8 cellular contexts compared by ENCODE assay signal in the genomic region with DNA sequence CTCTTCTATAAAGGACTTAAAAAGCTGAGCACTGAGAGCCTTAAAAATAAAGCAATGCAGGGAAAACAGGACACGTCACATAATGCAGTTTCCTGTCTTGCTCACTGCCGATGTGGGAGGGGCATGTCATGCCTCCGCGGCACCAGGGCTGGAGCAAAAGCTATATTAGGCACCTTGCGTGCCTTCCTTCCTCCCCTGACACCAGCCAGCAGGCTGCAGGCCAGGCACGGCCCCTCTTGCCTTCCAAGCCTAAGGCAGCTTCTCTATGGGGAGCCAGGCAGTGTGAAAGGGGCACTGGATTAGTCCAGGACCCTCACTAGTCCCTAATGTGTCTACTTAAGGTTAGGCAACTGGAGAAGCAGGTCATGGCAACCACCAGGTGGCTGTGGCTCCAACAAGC. TPM values are rescaled to one million over a fixed set of nuclear protein-coding genes. Genes with fewer than 3 reads are reported as not detected.
DNase-seq lines count a peak whose midpoint lies in the region; ATAC-seq and TF ChIP-seq lines count a peak whose summit lies in the region.

No MANE protein-coding gene starts in this region.

- H3K27ac ChIP-seq in fibroblast of lung (ENCODE audit: insufficient read depth, low read length), result no peak overlapping the region
- peak overlapping the region in 5 of 8 donors; percentile 33 to 75 (median 48) for H3K27ac ChIP-seq in spleen

- peaks cover 6% of the 10 kb centered on the region for H3K4me1 ChIP-seq in fibroblast of lung (ENCODE audit: control insufficient read depth, extremely low read depth, insufficient read depth, low read length)
- H3K4me1 ChIP-seq in spleen, result peaks cover 0 to 48% (median 23%) of the 10 kb centered on the region in 6 donors

- H3K4me3 ChIP-seq in fibroblast of lung (replicated peaks in 1 of 4; ENCODE audit: control extremely low read depth in 1 of 4, insufficient read depth in 1 of 4, low read depth in 3 of 4, low read length in 4 of 4) (no peak overlapping the region), spleen (peak overlapping the region in 1 of 8 donors; percentile 11)

- 0 to 8% (median 6%) methylated on average over 5 to 6 of the region's 6 CpGs for WGBS in spleen, 5 donors

- no peaks in the 10 kb centered on the region for H3K27me3 ChIP-seq in fibroblast of lung (ENCODE audit: control insufficient read depth, insufficient read depth, low read length)
- H3K27me3 ChIP-seq in spleen (replicated peaks in 1 of 7), result no peaks in the 10 kb centered on the region

- ATAC-seq in GM18505 (IDR thresholded peaks at IDR 0.05; ENCODE audit: unreplicated experiment) (no peak), HG03064 (IDR thresholded peaks at IDR 0.05; ENCODE audit: low read depth, unreplicated experiment) (peak; percentile 68)

- H3K79me2 ChIP-seq in fibroblast of lung (ENCODE audit: control insufficient read depth, insufficient read depth, low read length), result no peaks in the 10 kb centered on the region

- TF ChIP-seq POLR2A in GM18505 (IDR thresholded peaks at IDR 0.05; ENCODE audit: borderline replicate concordance, extremely low read depth, insufficient read depth, insufficient read length) (peak; percentile 57), spleen (IDR thresholded peaks at IDR 0.05) (no peak)

- peak overlapping the region; percentile 17 for H2AFZ ChIP-seq in fibroblast of lung (ENCODE audit: low read length)

- no peaks in the 10 kb centered on the region for H3K36me3 ChIP-seq in fibroblast of lung (ENCODE audit: control insufficient read depth, insufficient read depth, low read length)
- H3K36me3 ChIP-seq in spleen, result no peaks in the 10 kb centered on the region

- no peak overlapping the region for H3K9ac ChIP-seq in fibroblast of lung (ENCODE audit: insufficient read depth, low read length)

- H3K4me2 ChIP-seq in fibroblast of lung (ENCODE audit: extremely low read depth, insufficient read depth, low read length), result no peak overlapping the region

- H3K9me3 ChIP-seq in fibroblast of lung (ENCODE audit: control insufficient read depth, insufficient read depth, low read depth, low read length) (no peaks in the 10 kb centered on the region), spleen (no peaks in the 10 kb centered on the region)

- DNase-seq in activated CD4-positive, alpha-beta T cell treated with anti-CD3 and anti-CD28 coated beads for 4 hours, result peak; percentile 41 to 44
- no peak for DNase-seq in fibroblast of lung (ENCODE audit: low read depth in 2 of 2)
- peak; percentile 87 for DNase-seq in spleen
- no peak for DNase-seq in NCI-H1694 treated with DMSO at 0.1 percent for 48 hours (lab: John Stamatoyannopoulos, UW)
- DNase-seq in epidermal melanocyte (ENCODE audit: insufficient read length, low spot score), result no peak
- DNase-seq in NCI-H1436 (lab: John Stamatoyannopoulos, UW), result no peak

- intact Hi-C loops in spleen (cut with DNase I; ENCODE audit: low total_unique reads), result no loop called here

- no peaks in the 10 kb centered on the region for H4K20me1 ChIP-seq in fibroblast of lung (ENCODE audit: control insufficient read depth, extremely low read depth, insufficient read depth, low read length)

- no peak for TF ChIP-seq CTCF in fibroblast of lung (conservative IDR thresholded peaks at IDR 0.05 in 1 of 2, IDR thresholded peaks at IDR 0.05 in 1 of 2; ENCODE audit: low read depth in 1 of 2, low read length in 2 of 2)
- no peak for TF ChIP-seq CTCF in spleen (IDR thresholded peaks at IDR 0.05 in 8 of 11, conservative IDR thresholded peaks at IDR 0.05 in 3 of 11)

RNA-seq across cellular contexts. Expression of a gene that starts 26.3 kb away (rescaled TPM):
- total RNA-seq in fibroblast of lung (19.5 and 23.6 TPM in 2 replicates), spleen (10 to 100 TPM; 16.4 to 42.5 (median 23.6) TPM)
- polyA plus RNA-seq in fibroblast of lung (51.9 and 55.2 TPM in 2 replicates), spleen (10 to 100 TPM; 24.5 to 36.6 (median 34.5) TPM)
- polyA plus RNA-seq in fibroblast of lung (2012), result 37.6 and 38.9 TPM in 2 replicates
- 47.3 and 79.4 TPM in 2 replicates for polyA minus RNA-seq in fibroblast of lung (ENCODE audit: low replicate concordance)

RNA-seq across cellular contexts. Expression of a gene that starts 30.3 kb away (rescaled TPM):
- total RNA-seq in fibroblast of lung, result 37.5 and 47.1 TPM in 2 replicates
- polyA plus RNA-seq in fibroblast of lung, result 52.7 and 60.5 TPM in 2 replicates
- 59.1 and 75.9 TPM in 2 replicates for polyA plus RNA-seq in fibroblast of lung (2012)
- polyA minus RNA-seq in fibroblast of lung (ENCODE audit: low replicate concordance), result 15.5 and 32.9 TPM in 2 replicates
- 10 to 100 TPM; 50.4 to 80.9 (median 72.2) TPM for total RNA-seq in spleen
- 10 to 100 TPM; 30.7 to 43.4 (median 35.1) TPM for polyA plus RNA-seq in spleen

Comparison
In these comparisons a context has a peak if more than half of its experiments do, and no peak if none do; other contexts are left out.
1. DNase-seq: peak in activated CD4-positive, alpha-beta T cell treated with anti-CD3 and anti-CD28 coated beads for 4 hours (2 of 2) and spleen (single experiment); none in fibroblast of lung (0 of 2), NCI-H1694 treated with DMSO at 0.1 percent for 48 hours (single experiment), epidermal melanocyte (single experiment) and NCI-H1436 (single experiment).